ENCODE assay signal across 1 cellular context in genomic region chr15:72783563-72784232, GRCh38.
TF ChIP-seq lines count a peak whose summit lies in the region.

ADPGK (minus strand) TSS chr15:72783758; CDS start chr15:72783691, 67 bp downstream.

TF ChIP-seq in K562, 482 proteins besides CTCF, POLR2A, EP300 and RAD21 (continued from another document and continues in another):
- peak; percentile 92 for TF ChIP-seq VEZF1 (CRISPR knock-in tag; IDR thresholded peaks at IDR 0.05)
- 0 out of 2 replicates have a peak, but pooled peaks have one; percentile 20 for TF ChIP-seq MEF2A (IDR thresholded peaks at IDR 0.05; ENCODE audit: control insufficient read depth, low read depth, low read length)
- TF ChIP-seq EP400 (IDR thresholded peaks at IDR 0.05), result peak; percentile 91; the same call in 1 of the 2 replicates
- TF ChIP-seq PPARD (CRISPR knock-in tag; IDR thresholded peaks at IDR 0.05), result no peak
- TF ChIP-seq EGR1 (conservative IDR thresholded peaks at IDR 0.05), result 0 out of 2 replicates have a peak, but pooled peaks have one; percentile 21
- TF ChIP-seq TSHZ1 (CRISPR knock-in tag; IDR thresholded peaks at IDR 0.05), result no peak
- no peak for TF ChIP-seq CBX2 (IDR thresholded peaks at IDR 0.05; ENCODE audit: insufficient read depth, low read length, poor library complexity, severe bottlenecking)
- TF ChIP-seq KHSRP (IDR thresholded peaks at IDR 0.05), result peak; percentile 95
- TF ChIP-seq DEAF1 (CRISPR knock-in tag; IDR thresholded peaks at IDR 0.05), result no peak
- peak; percentile 91 for TF ChIP-seq HCFC1 (IDR thresholded peaks at IDR 0.05; ENCODE audit: low read depth, low read length)
- TF ChIP-seq KLF10 (CRISPR knock-in tag; IDR thresholded peaks at IDR 0.05), result no peak
- TF ChIP-seq CHD1 (IDR thresholded peaks at IDR 0.05; ENCODE audit: low read length), result no peak
- 0 out of 2 replicates have a peak, but pooled peaks have one; percentile 34 for TF ChIP-seq ZBTB33 (CRISPR knock-in tag; IDR thresholded peaks at IDR 0.05)
- no peak for TF ChIP-seq CHD7 (IDR thresholded peaks at IDR 0.05; ENCODE audit: low read depth, low read length)
- peak; percentile 89 for TF ChIP-seq SUPT5H (IDR thresholded peaks at IDR 0.05)
- peak; percentile 96 for TF ChIP-seq ZNF165 (CRISPR knock-in tag; IDR thresholded peaks at IDR 0.05; ENCODE audit: borderline replicate concordance)
- TF ChIP-seq EWSR1 (IDR thresholded peaks at IDR 0.05; ENCODE audit: borderline replicate concordance, low read depth, partially characterized antibody), result no peak
- TF ChIP-seq GATA2 (CRISPR knock-in tag; IDR thresholded peaks at IDR 0.05), result no peak
- TF ChIP-seq TOE1 (IDR thresholded peaks at IDR 0.05; ENCODE audit: borderline replicate concordance), result peak; percentile 36; the same call in 1 of the 2 replicates
- no peak for TF ChIP-seq TOE1 (CRISPR knock-in tag; IDR thresholded peaks at IDR 0.05; ENCODE audit: borderline replicate concordance, low read depth)
- TF ChIP-seq ZFP30 (CRISPR knock-in tag; IDR thresholded peaks at IDR 0.05; ENCODE audit: borderline replicate concordance), result no peak
- no peak; a peak in 1 of 3 replicates for TF ChIP-seq CBX3 (IDR thresholded peaks at IDR 0.05; ENCODE audit: borderline replicate concordance in 1 of 2, low read length in 2 of 2)
- TF ChIP-seq ZNF445 (CRISPR knock-in tag; IDR thresholded peaks at IDR 0.05; ENCODE audit: low read depth), result no peak
- TF ChIP-seq CCAR2 (IDR thresholded peaks at IDR 0.05; ENCODE audit: low read depth, low read length), result no peak
- peak; percentile 69 for TF ChIP-seq GMEB1 (CRISPR knock-in tag; IDR thresholded peaks at IDR 0.05)
- peak in 1 of 2 experiments; percentile 49 for TF ChIP-seq AFF1 (IDR thresholded peaks at IDR 0.05; ENCODE audit: low read depth in 1 of 2, partially characterized antibody in 2 of 2)
- no peak for TF ChIP-seq ZNF124 (CRISPR knock-in tag; IDR thresholded peaks at IDR 0.05)
- TF ChIP-seq ZNF764 (CRISPR knock-in tag; IDR thresholded peaks at IDR 0.05; ENCODE audit: low read depth), result no peak
- TF ChIP-seq KDM5B (IDR thresholded peaks at IDR 0.05; ENCODE audit: insufficient replicate concordance, low read depth, low read length), result peak; percentile 85
